15 cellular contexts compared by ENCODE assay signal in the genomic region with DNA sequence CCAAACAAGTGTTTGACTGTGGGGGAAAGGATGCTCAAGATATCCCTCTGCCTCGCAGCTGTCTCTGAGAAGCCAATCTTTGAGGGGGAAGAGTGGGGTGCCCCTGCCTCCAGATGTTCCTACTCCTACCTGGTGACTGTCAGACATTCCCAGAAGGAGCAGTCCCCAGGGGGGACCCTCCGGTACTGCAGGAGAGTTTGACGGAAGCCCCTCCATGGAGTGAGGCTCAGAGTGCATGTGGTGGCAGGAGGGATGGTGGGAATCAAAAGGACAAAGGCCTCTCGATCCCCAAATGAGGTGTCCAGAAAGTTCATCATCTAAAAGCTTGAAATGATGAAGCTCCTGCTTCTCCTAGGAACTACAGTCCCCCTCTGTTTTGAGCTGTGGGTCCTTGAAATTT.
"Had no signal": no experiment of that assay in that cellular context is flagged by ENCODE, and none has a peak within 500 bp of the region (broad histone marks: within the 10 kb centered on the region; RNA-seq: fewer than 3 reads in every experiment).

No MANE protein-coding gene starts in this region.

- H3K9me3 Mint-ChIP-seq: nephron progenitor cell had no signal

- H3K36me3 ChIP-seq: suprapubic skin, uterus had no signal

- H3K9me3 ChIP-seq: suprapubic skin, tibial artery, upper lobe of left lung, uterus had no signal

- H3K4me3 ChIP-seq: coronary artery, dorsolateral prefrontal cortex, hepatocyte, suprapubic skin, tibial artery, upper lobe of left lung, uterus had no signal

- ATAC-seq: naive thymus-derived CD4-positive, alpha-beta T cell had no signal

- H3K4me1 ChIP-seq: uterus had no signal

- H3K4me3 Mint-ChIP-seq: naive thymus-derived CD4-positive, alpha-beta T cell; nephron progenitor cell had no signal

- H3K27ac ChIP-seq: hepatocyte, suprapubic skin, uterus had no signal

- DNase-seq: effector CD8-positive, alpha-beta T cell; foreskin melanocyte; head of caudate nucleus; mammary epithelial cell; naive thymus-derived CD4-positive, alpha-beta T cell; nephron progenitor cell; stimulated activated CD4-positive, alpha-beta T cell treated with anti-CD3 and anti-CD28 coated beads, Interleukin-12 subunit alpha, Interleukin-12 subunit beta, amount 100 ng/mL, for 4 hours; stimulated activated naive CD4-positive, alpha-beta T cell; tibial artery had no signal

- H3K27me3 ChIP-seq: dorsolateral prefrontal cortex, hepatocyte, suprapubic skin, tibial artery, upper lobe of left lung, uterus had no signal

- H3K27me3 Mint-ChIP-seq: naive thymus-derived CD4-positive, alpha-beta T cell had no signal
